20 cellular contexts compared by ENCODE assay signal in genomic region chr7:116986611-116987565, GRCh38.
DNase-seq lines count a peak whose midpoint lies in the region; ATAC-seq and TF ChIP-seq lines count a peak whose summit lies in the region.
"Had no signal": no experiment of that assay in that cellular context is flagged by ENCODE, and none has a peak within 500 bp of the region (broad histone marks: within the 10 kb centered on the region; RNA-seq: fewer than 3 reads in every experiment).

No MANE protein-coding gene starts in this region.

- H3K4me3 ChIP-seq in choroid plexus epithelial cell (ENCODE audit: low read depth, low read length): no peak overlapping the region
- H3K4me3 ChIP-seq: upper lobe of left lung had no signal

- no peak for TF ChIP-seq CTCF in choroid plexus epithelial cell (conservative IDR thresholded peaks at IDR 0.05; ENCODE audit: low read depth, low read length)

- ATAC-seq in GM19351 (IDR thresholded peaks at IDR 0.05; ENCODE audit: unreplicated experiment) (peak; percentile 36), HG03442 (IDR thresholded peaks at IDR 0.05; ENCODE audit: unreplicated experiment) (peak; percentile 43), GM19395 (IDR thresholded peaks at IDR 0.05; ENCODE audit: unreplicated experiment) (no peak), GM18907 (IDR thresholded peaks at IDR 0.05; ENCODE audit: unreplicated experiment) (no peak)

- peak; percentile 14 for DNase-seq in AG20443 (ENCODE audit: low spot score)
- DNase-seq in choroid plexus epithelial cell (ENCODE audit: low read depth): peak; percentile 22
- no peak for DNase-seq in SKM-1 treated with dmso at 0.1 percent for 144 hours (lab: John Stamatoyannopoulos, UW; ENCODE audit: unreplicated experiment)
- no peak for DNase-seq in stimulated activated CD4-positive, alpha-beta T cell treated with anti-CD3 and anti-CD28 coated beads, Interleukin-4, amount 100 ng/mL, for 1 hour
- DNase-seq: activated CD4-positive, alpha-beta T cell treated with anti-CD3 and anti-CD28 coated beads, Interleukin-2, amount 50 U/mL, for 4 hours; anterior cingulate cortex; Calu3; head of caudate nucleus; islet precursor cell; NCI-H1048; NCI-H2171; NCI-H82; SHP77 treated with DMSO at 0.1 percent for 48 hours; stimulated activated CD4-positive, alpha-beta T cell treated with anti-CD3 and anti-CD28 coated beads, Interleukin-4, amount 100 ng/mL, for 4 hours; T1000; upper lobe of left lung had no signal

Comparison
In these comparisons a context has a peak if more than half of its experiments do, and no peak if none do; other contexts are left out.
1. DNase-seq: peak in AG20443 (single experiment) and choroid plexus epithelial cell (single experiment); none in SKM-1 treated with dmso at 0.1 percent for 144 hours (single experiment) and stimulated activated CD4-positive, alpha-beta T cell treated with anti-CD3 and anti-CD28 coated beads, Interleukin-4, amount 100 ng/mL, for 1 hour (single experiment).
2. ATAC-seq: peak in GM19351 (single experiment) and HG03442 (single experiment); none in GM19395 (single experiment) and GM18907 (single experiment).